Comparison of ENCODE assay signal across 1 cellular context in genomic region chr16:85891776-85892166, GRCh38.
TF ChIP-seq lines count a peak whose summit lies in the region.

No MANE protein-coding gene starts in this region.

TF ChIP-seq in WTC11, 78 proteins besides CTCF, POLR2A, EP300 and RAD21 (continued from another document):
- TF ChIP-seq FOXP1 (CRISPR knock-in tag; IDR thresholded peaks at IDR 0.05; ENCODE audit: borderline replicate concordance) (no peak), IRF2 (CRISPR knock-in tag; IDR thresholded peaks at IDR 0.05; ENCODE audit: borderline replicate concordance, low read depth) (no peak), TCF7 (CRISPR knock-in tag; IDR thresholded peaks at IDR 0.05; ENCODE audit: low read depth) (no peak), TP53 (CRISPR knock-in tag; IDR thresholded peaks at IDR 0.05) (no peak), CBFB (CRISPR knock-in tag; IDR thresholded peaks at IDR 0.05; ENCODE audit: low read depth) (no peak), GABPB1 (CRISPR knock-in tag; IDR thresholded peaks at IDR 0.05) (no peak), SOX15 (CRISPR knock-in tag; IDR thresholded peaks at IDR 0.05) (no peak), ARID4B (CRISPR knock-in tag; IDR thresholded peaks at IDR 0.05; ENCODE audit: borderline replicate concordance) (no peak), USF1 (CRISPR knock-in tag; IDR thresholded peaks at IDR 0.05) (no peak)
